In genomic region chr3:138625707-138626365, GRCh38 we compare ENCODE assay signal across 17 cellular contexts. TPM values are rescaled to one million over a fixed set of nuclear protein-coding genes. Genes with fewer than 3 reads are reported as not detected.
A peak's percentile ranks its signal among the peaks of the same experiment; 100 is the strongest.
DNase-seq lines count a peak whose midpoint lies in the region; ATAC-seq, FAIRE-seq and TF ChIP-seq lines count a peak whose summit lies in the region.
"Had no signal": no experiment of that assay in that cellular context is flagged by ENCODE, and none has a peak within 500 bp of the region (broad histone marks: within the 10 kb centered on the region; RNA-seq: fewer than 3 reads in every experiment).

No MANE protein-coding gene starts in this region.

- WGBS in GM12878 (ENCODE audit: insufficient coverage, insufficient replicate concordance, low lambda C conversion rate, missing lambda C conversion rate), result 70% methylated on average over 3 of the region's 3 CpGs

- no peak for TF ChIP-seq POLR2A in GM12878 (IDR thresholded peaks at IDR 0.05; ENCODE audit: low read depth, low read length)

- POLR2A ChIA-PET in GM12878 (lab: Charles Lee), result interaction anchor here (0.8 to 1.3 kb wide), 5 partner anchors 12 to 67 kb away, joined by 3 to 5 read pairs (median 3); no protein-coding TSS in a partner anchor

- no peak for FAIRE-seq in GM12878 (lab: Jason Lieb, UNC)
- FAIRE-seq: D721Med had no signal

- DNase-seq in AG08396 (ENCODE audit: low spot score) (peak; percentile 16), LHCN-M2 (ENCODE audit: low read depth) (peak; percentile 64), GM12878 (ENCODE audit: low read depth, low spot score) (peak; percentile 11), head of caudate nucleus (peak in 31 of 42 donors; percentile 11 to 77 (median 37)), NCI-H526 (lab: John Stamatoyannopoulos, UW) (no peak), dedifferentiated amniotic fluid mesenchymal stem cell (ENCODE audit: extremely low spot score) (no peak)
- no peak for DNase-seq in activated CD8-positive, alpha-beta memory T cell treated with anti-CD3 and anti-CD28 coated beads, Interleukin-2, amount 50 U/mL, for 4 hours
- DNase-seq: activated B cell treated with CpG ODN at 0.5 μM for 24 hours; activated CD8-positive, alpha-beta memory T cell treated with anti-CD3 and anti-CD28 coated beads, Interleukin-2, amount 50 U/mL, for 48 hours; cortex of kidney; gastrocnemius medialis; ovary; stimulated activated CD4-positive, alpha-beta T cell treated with anti-CD3 and anti-CD28 coated beads, Interleukin-12 subunit alpha, Interleukin-12 subunit beta, amount 100 ng/mL, for 4 hours had no signal

- CTCF ChIA-PET in GM12878 (lab: Yijun Ruan, JAX), result interaction anchor here (0.8 to 2.4 kb wide), 7 partner anchors 10 to 291 kb away, joined by 3 to 18 read pairs (median 3); partner anchors contain the start of gene CEP70

- intact Hi-C loops in GM12878 (cut with micrococcal nuclease; ENCODE audit: unreplicated experiment), result no loop called here
- intact Hi-C loops in head of caudate nucleus (cut with DNase I), result no loop called here

- BruUV-seq in GM12878 (replicated peaks; lab: Mats Ljungman, UMichigan), result no TSS peak

- no peak overlapping the region for H3K4me3 ChIP-seq in GM12878
- H3K4me3 ChIP-seq: gastrocnemius medialis, HAP-1, ovary had no signal

- peaks cover 4% of the 10 kb centered on the region; the same call in 1 of the 2 replicates for H3K4me1 ChIP-seq in GM12878 (ENCODE audit: control insufficient read depth, insufficient read depth, low read length)
- H3K4me1 ChIP-seq: gastrocnemius medialis, HAP-1 had no signal

- H3K4me2 ChIP-seq in GM12878 (ENCODE audit: control insufficient read depth, insufficient read depth), result no peak overlapping the region

- no peaks in the 10 kb centered on the region for H4K20me1 ChIP-seq in GM12878 (ENCODE audit: control insufficient read depth, insufficient read depth)

- SMC1A ChIA-PET in GM12878 (lab: Charles Lee; ENCODE audit: uncharacterized antibody, unreplicated experiment), result interaction anchor here (0.7 to 2.0 kb wide), 7 partner anchors 10 to 290 kb away, joined by 3 to 10 read pairs (median 4); no protein-coding TSS in a partner anchor

- H3K36me3 ChIP-seq in GM12878 (ENCODE audit: control insufficient read depth in 2 of 2, insufficient read depth in 2 of 2, low read length in 1 of 2), result no peaks in the 10 kb centered on the region
- H3K36me3 ChIP-seq: gastrocnemius medialis, HAP-1, ovary had no signal

- H2AFZ ChIP-seq in GM12878 (ENCODE audit: control insufficient read depth, low read depth, low read length), result no peak overlapping the region

- H3K9me3 ChIP-seq in GM12878 (replicated peaks; ENCODE audit: control insufficient read depth, insufficient read depth, low read length), result no peaks in the 10 kb centered on the region
- H3K9me3 ChIP-seq: gastrocnemius medialis, HAP-1, ovary had no signal

- TF ChIP-seq EP300 in GM12878 (IDR thresholded peaks at IDR 0.05; ENCODE audit: borderline replicate concordance in 1 of 2, control insufficient read depth in 1 of 2, low read depth in 2 of 2, low read length in 2 of 2), result no peak

- no peaks in the 10 kb centered on the region for H3K79me2 ChIP-seq in GM12878 (ENCODE audit: control insufficient read depth, insufficient read depth, low read length)

- H3K9ac ChIP-seq in GM12878 (ENCODE audit: control insufficient read depth, insufficient read depth, low read length), result no peak overlapping the region

- TF ChIP-seq RAD21 in GM12878 (IDR thresholded peaks at IDR 0.05; ENCODE audit: insufficient read depth, low read depth, low read length), result no peak

- no peaks in the 10 kb centered on the region for H3K27me3 ChIP-seq in GM12878 (replicated peaks in 1 of 2; ENCODE audit: control insufficient read depth in 2 of 2, insufficient read depth in 2 of 2, low read length in 1 of 2)
- H3K27me3 ChIP-seq: gastrocnemius medialis, ovary had no signal

- ATAC-seq in GM12878 (peak; percentile 65), HG03520 (IDR thresholded peaks at IDR 0.05; ENCODE audit: unreplicated experiment) (no peak)
- ATAC-seq: gastrocnemius medialis had no signal

- RAD21 ChIA-PET in GM12878 (lab: Charles Lee; ENCODE audit: unreplicated experiment), result interaction anchor here (0.6 to 1.7 kb wide), 3 partner anchors 31 to 290 kb away, joined by 3 to 8 read pairs (median 7); partner anchors contain the start of gene CEP70

- no peak for TF ChIP-seq CTCF in GM12878 (IDR thresholded peaks at IDR 0.05 in 2 of 3, conservative IDR thresholded peaks at IDR 0.05 in 1 of 3; ENCODE audit: control insufficient read depth in 2 of 3, extremely low read depth in 1 of 3, insufficient read depth in 1 of 3, low read depth in 3 of 3, low read length in 3 of 3)

- in situ Hi-C loops in GM12878 (cut with MboI), result no loop called here

- no peak overlapping the region for H3K27ac ChIP-seq in GM12878 (ENCODE audit: control insufficient read depth, insufficient read depth)
- H3K27ac ChIP-seq: gastrocnemius medialis, HL-60, ovary had no signal

TF ChIP-seq in GM12878, 131 proteins besides CTCF, POLR2A, EP300 and RAD21:
- TF ChIP-seq NR2F1 (conservative IDR thresholded peaks at IDR 0.05) (no peak), HDGF (IDR thresholded peaks at IDR 0.05) (no peak), IKZF2 (IDR thresholded peaks at IDR 0.05) (peak in 1 of 2 experiments; percentile 22; a peak in 2 of 4 replicates), SREBF2 (IDR thresholded peaks at IDR 0.05; ENCODE audit: low read length) (no peak)

RNA-seq across cellular contexts. Expression of gene FAIM, which starts 17.3 kb away (rescaled TPM):
- total RNA-seq in LHCN-M2 (2014; rRNA removed) (8.7 and 13.1 TPM in 2 replicates), GM12878 (2014; rRNA removed) (12.1 and 16.1 TPM in 2 replicates), GM12878 (2014; rRNA removed; fragmentation: Illumina TruSeq; extraction: Trizol) (25.8 and 26.3 TPM in 2 replicates), GM12878 (2021) (9.3 and 10.1 TPM in 2 replicates)
- polyA plus RNA-seq in LHCN-M2 (2012), result 8.3 TPM
- 2.8 and 4.4 TPM in 2 replicates for total RNA-seq in GM12878 (2013; cell fraction: nucleolus; rRNA removed)
- 2.0 TPM for polyA plus RNA-seq in GM12878 (2011; ENCODE audit: low read depth)
- polyA plus RNA-seq in GM12878 (2011; rRNA removed) (10.3 and 19.2 TPM in 2 replicates), GM12878 (2014; fragmentation: Illumina TruSeq; extraction: Trizol) (25.4 and 30.1 TPM in 2 replicates), GM12878 (2014; fragmentation: Nextera tagmentation; extraction: Ambion mirVana) (10 to 100 TPM; 21.5 to 32.8 TPM), GM12878 (2014; rRNA removed) (17.0 and 20.6 TPM in 2 replicates), GM12878 (2016; fragmentation: Nextera tagmentation; extraction: Ambion mirVana) (10 to 100 TPM; 31.5 to 34.0 TPM)
- 2.5 and 3.3 TPM in 2 replicates for polyA plus RNA-seq in GM12878 (2011; cell fraction: cytosol; rRNA removed)
- 2.3 and 3.9 TPM in 2 replicates for polyA plus RNA-seq in GM12878 (2011; cell fraction: nucleus; rRNA removed)
- polyA plus RNA-seq in GM12878 (2012), result 3.9 and 4.1 TPM in 2 replicates
- polyA minus RNA-seq in GM12878 (2011; rRNA and poly(A)+ RNA removed), result 2.1 and 2.2 TPM in 2 replicates
- 1.5 and 1.7 TPM in 2 replicates for polyA minus RNA-seq in GM12878 (2011; cell fraction: cytosol; rRNA and poly(A)+ RNA removed)
- polyA minus RNA-seq in GM12878 (2011; cell fraction: nucleus; rRNA and poly(A)+ RNA removed), result 0.60 and 2.2 TPM in 2 replicates

RNA-seq across cellular contexts. Expression of gene CEP70, which starts 31.8 kb away (rescaled TPM):
- total RNA-seq in LHCN-M2 (2014; rRNA removed) (18.5 and 22.6 TPM in 2 replicates), GM12878 (2014; rRNA removed) (2.0 and 2.5 TPM in 2 replicates), GM12878 (2014; rRNA removed; fragmentation: Illumina TruSeq; extraction: Trizol) (3.3 and 4.7 TPM in 2 replicates), GM12878 (2021) (2.4 and 2.9 TPM in 2 replicates)
- polyA plus RNA-seq in LHCN-M2 (2012), result 5.7 TPM
- 8.7 and 8.8 TPM in 2 replicates for total RNA-seq in GM12878 (2013; cell fraction: nucleolus; rRNA removed)
- polyA plus RNA-seq in GM12878 (2011; ENCODE audit: low read depth), result 1.3 TPM
- polyA plus RNA-seq in GM12878 (2011; rRNA removed) (9.3 and 16.0 TPM in 2 replicates), GM12878 (2014; fragmentation: Illumina TruSeq; extraction: Trizol) (2.0 and 3.2 TPM in 2 replicates), GM12878 (2014; fragmentation: Nextera tagmentation; extraction: Ambion mirVana) (1 to 10 TPM; 1.8 to 1.9 TPM), GM12878 (2014; rRNA removed) (1.4 and 1.8 TPM in 2 replicates), GM12878 (2016; fragmentation: Nextera tagmentation; extraction: Ambion mirVana) (1 to 10 TPM; 2.2 TPM)
- 1.4 and 1.8 TPM in 2 replicates for polyA plus RNA-seq in GM12878 (2011; cell fraction: cytosol; rRNA removed)
- 7.3 and 9.7 TPM in 2 replicates for polyA plus RNA-seq in GM12878 (2011; cell fraction: nucleus; rRNA removed)
- 2.5 and 2.6 TPM in 2 replicates for polyA plus RNA-seq in GM12878 (2012)
- 3.8 and 8.0 TPM in 2 replicates for polyA minus RNA-seq in GM12878 (2011; rRNA and poly(A)+ RNA removed)
- polyA minus RNA-seq in GM12878 (2011; cell fraction: cytosol; rRNA and poly(A)+ RNA removed), result 3.1 and 4.0 TPM in 2 replicates
- polyA minus RNA-seq in GM12878 (2011; cell fraction: nucleus; rRNA and poly(A)+ RNA removed), result 7.5 and 12.2 TPM in 2 replicates

Comparison
In these comparisons a context has a peak if more than half of its experiments do, and no peak if none do; other contexts are left out.
1. DNase-seq: peak in AG08396 (single experiment), LHCN-M2 (single experiment), GM12878 (single experiment) and head of caudate nucleus (31 of 42); none in NCI-H526 (0 of 2), activated CD8-positive, alpha-beta memory T cell treated with anti-CD3 and anti-CD28 coated beads, Interleukin-2, amount 50 U/mL, for 4 hours (single experiment) and dedifferentiated amniotic fluid mesenchymal stem cell (single experiment).